ENCODE assay signal across 9 cellular contexts in genomic region chr11:69700278-69701140, GRCh38. TPM values are rescaled to one million over a fixed set of nuclear protein-coding genes. Genes with fewer than 3 reads are reported as not detected.
DNase-seq lines count a peak whose midpoint lies in the region; ATAC-seq and TF ChIP-seq lines count a peak whose summit lies in the region.
"Had no signal": no experiment of that assay in that cellular context is flagged by ENCODE, and none has a peak within 500 bp of the region (broad histone marks: within the 10 kb centered on the region; RNA-seq: fewer than 3 reads in every experiment).

No MANE protein-coding gene starts in this region.

- H3K4me3 Mint-ChIP-seq in activated CD8-positive, alpha-beta memory T cell treated with anti-CD3 and anti-CD28 coated beads, Interleukin-2, amount 10 ng/mL, durations not matched to agents 7 days and 5 days: no peak overlapping the region

- peaks cover 59% of the 10 kb centered on the region for H3K27me3 Mint-ChIP-seq in activated CD8-positive, alpha-beta memory T cell treated with anti-CD3 and anti-CD28 coated beads, Interleukin-2, amount 10 ng/mL, durations not matched to agents 7 days and 5 days

- H3K4me3 ChIP-seq in PC-9: peak overlapping the region; percentile 16; the same call in 1 of the 2 replicates

- no peaks in the 10 kb centered on the region for H3K27me3 ChIP-seq in PC-9 (ENCODE audit: insufficient read depth, low read depth)

- peak; percentile 41 for DNase-seq in GM04504 (ENCODE audit: low read depth)
- DNase-seq in PC-9: peak; percentile 86 to 88
- peak; percentile 40 for DNase-seq in globus pallidus (ENCODE audit: low spot score)
- peak; percentile 66 for DNase-seq in pons (ENCODE audit: low spot score)
- no peak for DNase-seq in GM13976 (ENCODE audit: low spot score)
- no peak for DNase-seq in activated CD8-positive, alpha-beta memory T cell treated with anti-CD3 and anti-CD28 coated beads, Interleukin-2, amount 10 ng/mL, durations not matched to agents 7 days and 5 days

- peaks cover 45% of the 10 kb centered on the region for H3K4me1 ChIP-seq in PC-9 (replicated peaks; ENCODE audit: insufficient read depth)

- no peak for ATAC-seq in GM21737 (IDR thresholded peaks at IDR 0.05; ENCODE audit: unreplicated experiment)
- ATAC-seq in HG03571 (IDR thresholded peaks at IDR 0.05; ENCODE audit: unreplicated experiment): no peak
- no peak for ATAC-seq in activated CD8-positive, alpha-beta memory T cell treated with anti-CD3 and anti-CD28 coated beads, Interleukin-2, amount 10 ng/mL, durations not matched to agents 7 days and 5 days

- POLR2A ChIA-PET in PC-9 (lab: Charles Lee; ENCODE audit: unreplicated experiment): no interaction called here

- intact Hi-C loops in PC-9 (cut with micrococcal nuclease; ENCODE audit: unreplicated experiment): loop anchor here (2.0 to 5.0 kb wide), 3 partner anchors 14 to 492 kb away; no protein-coding TSS in a partner anchor

- H3K79me2 ChIP-seq in PC-9 (ENCODE audit: low read depth): no peaks in the 10 kb centered on the region

- no peaks in the 10 kb centered on the region for H3K36me3 ChIP-seq in PC-9 (ENCODE audit: low read depth)

- no peak for TF ChIP-seq CTCF in PC-9 (conservative IDR thresholded peaks at IDR 0.05)
- no peak for TF ChIP-seq CTCF in GM13976 (IDR thresholded peaks at IDR 0.05; ENCODE audit: borderline replicate concordance, control extremely low read depth, extremely low read depth, insufficient read depth, missing control alignments)

- no peaks in the 10 kb centered on the region for H3K9me2 ChIP-seq in PC-9 (ENCODE audit: insufficient read depth)

- CTCF ChIA-PET in PC-9 (lab: Charles Lee): interaction anchor here (0.6 to 0.7 kb wide), 4 partner anchors 214 to 784 kb away, joined by 3 to 20 read pairs (median 4); no protein-coding TSS in a partner anchor
- CTCF ChIA-PET in activated CD8-positive, alpha-beta memory T cell treated with anti-CD3 and anti-CD28 coated beads, Interleukin-2, amount 10 ng/mL, durations not matched to agents 7 days and 5 days (lab: Charles Lee): no interaction called here

- in situ Hi-C loops in GM13976 (cut with MboI; ENCODE audit: low sequenced_read_pairs, unreplicated experiment): loop anchor here (25.0 kb wide), 1 partner anchor 187 kb away; no protein-coding TSS in a partner anchor

- no TSS peak for BruUV-seq in PC-9 (replicated peaks; lab: Mats Ljungman, UMichigan)

- no peaks in the 10 kb centered on the region for H3K36me3 Mint-ChIP-seq in activated CD8-positive, alpha-beta memory T cell treated with anti-CD3 and anti-CD28 coated beads, Interleukin-2, amount 10 ng/mL, durations not matched to agents 7 days and 5 days

- peak overlapping the region; percentile 65 for H3K27ac ChIP-seq in PC-9

- peaks cover 26% of the 10 kb centered on the region for H3F3A ChIP-seq in PC-9 (ENCODE audit: insufficient read depth, low read depth)

- H2AFZ ChIP-seq in PC-9: peak overlapping the region; percentile 41

- H3K4me2 ChIP-seq in PC-9: peak overlapping the region; percentile 59

- no peaks in the 10 kb centered on the region for H4K20me1 ChIP-seq in PC-9 (ENCODE audit: insufficient read depth)

- H3K27ac Mint-ChIP-seq in activated CD8-positive, alpha-beta memory T cell treated with anti-CD3 and anti-CD28 coated beads, Interleukin-2, amount 10 ng/mL, durations not matched to agents 7 days and 5 days: no peak overlapping the region

- no peaks in the 10 kb centered on the region for H3K9me3 Mint-ChIP-seq in activated CD8-positive, alpha-beta memory T cell treated with anti-CD3 and anti-CD28 coated beads, Interleukin-2, amount 10 ng/mL, durations not matched to agents 7 days and 5 days (ENCODE audit: low read depth)

- H3K4me1 Mint-ChIP-seq in activated CD8-positive, alpha-beta memory T cell treated with anti-CD3 and anti-CD28 coated beads, Interleukin-2, amount 10 ng/mL, durations not matched to agents 7 days and 5 days: peaks cover 2% of the 10 kb centered on the region

- H3K9me3 ChIP-seq in PC-9 (ENCODE audit: insufficient read depth, low read depth): no peaks in the 10 kb centered on the region

RNA-seq across cellular contexts. Expression of gene FGF19, which starts 3.3 kb away (rescaled TPM):
- total RNA-seq in PC-9 (2021): 2.0 and 3.4 TPM in 2 replicates
- total RNA-seq in activated CD8-positive, alpha-beta memory T cell treated with anti-CD3 and anti-CD28 coated beads, Interleukin-2, amount 10 ng/mL, durations not matched to agents 7 days and 5 days: not detected
- total RNA-seq: bronchial epithelial cell had no signal

RNA-seq across cellular contexts. Expression of gene LTO1, which starts 25.4 kb away (rescaled TPM):
- total RNA-seq in PC-9 (2021): 41.1 and 50.3 TPM in 2 replicates
- 10 to 100 TPM; 24.0 to 26.3 TPM for total RNA-seq in activated CD8-positive, alpha-beta memory T cell treated with anti-CD3 and anti-CD28 coated beads, Interleukin-2, amount 10 ng/mL, durations not matched to agents 7 days and 5 days

RNA-seq across cellular contexts. Expression of gene CCND1, which starts 59.6 kb away (rescaled TPM):
- total RNA-seq in PC-9 (2021): 346 and 586 TPM in 2 replicates
- total RNA-seq in activated CD8-positive, alpha-beta memory T cell treated with anti-CD3 and anti-CD28 coated beads, Interleukin-2, amount 10 ng/mL, durations not matched to agents 7 days and 5 days: 1 to 10 TPM in 1 of 2 experiments, not detected in 1; 1.7 TPM

Comparison
In these comparisons a context has a peak if more than half of its experiments do, and no peak if none do; other contexts are left out.
1. DNase-seq: peak in GM04504 (single experiment), PC-9 (2 of 2), globus pallidus (single experiment) and pons (single experiment); none in GM13976 (single experiment) and activated CD8-positive, alpha-beta memory T cell treated with anti-CD3 and anti-CD28 coated beads, Interleukin-2, amount 10 ng/mL, durations not matched to agents 7 days and 5 days (single experiment).
2. RNA of gene CCND1, which starts 59.6 kb away (total RNA-seq): 346 to 586 TPM in PC-9; 1.7 TPM in activated CD8-positive, alpha-beta memory T cell treated with anti-CD3 and anti-CD28 coated beads, Interleukin-2, amount 10 ng/mL, durations not matched to agents 7 days and 5 days; every median in the first group is over 100 times any median in the second.